In genomic region chr22:19723165-19723989, GRCh38 we compare ENCODE assay signal across 1 cellular context.
TF ChIP-seq lines count a peak whose summit lies in the region.

TSS of gene GP1BB (plus strand) at chr22:19723539. CDS start at chr22:19723570, 31 bp downstream.

TF ChIP-seq in SK-N-SH, 30 proteins besides CTCF, POLR2A, EP300 and RAD21 (continued from another document):
- TF ChIP-seq, protein P1, sequence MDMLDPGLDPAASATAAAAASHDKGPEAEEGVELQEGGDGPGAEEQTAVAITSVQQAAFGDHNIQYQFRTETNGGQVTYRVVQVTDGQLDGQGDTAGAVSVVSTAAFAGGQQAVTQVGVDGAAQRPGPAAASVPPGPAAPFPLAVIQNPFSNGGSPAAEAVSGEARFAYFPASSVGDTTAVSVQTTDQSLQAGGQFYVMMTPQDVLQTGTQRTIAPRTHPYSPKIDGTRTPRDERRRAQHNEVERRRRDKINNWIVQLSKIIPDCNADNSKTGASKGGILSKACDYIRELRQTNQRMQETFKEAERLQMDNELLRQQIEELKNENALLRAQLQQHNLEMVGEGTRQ (IDR thresholded peaks at IDR 0.05; ENCODE audit: borderline replicate concordance, low read depth, low read length) = no peak
- no peak for TF ChIP-seq TCF12 (IDR thresholded peaks at IDR 0.05)
